ENCODE assay signal across 27 cellular contexts in genomic region chr16:69932228-69932627, GRCh38. TPM values are rescaled to one million over a fixed set of nuclear protein-coding genes. Genes with fewer than 3 reads are reported as not detected.
DNase-seq lines count a peak whose midpoint lies in the region; ATAC-seq and TF ChIP-seq lines count a peak whose summit lies in the region.
"Had no signal": no experiment of that assay in that cellular context is flagged by ENCODE, and none has a peak within 500 bp of the region (broad histone marks: within the 10 kb centered on the region; RNA-seq: fewer than 3 reads in every experiment).

No MANE protein-coding gene starts in this region.

- no peak for ATAC-seq in foreskin keratinocyte
- ATAC-seq: activated CD8-positive, alpha-beta T cell treated with anti-CD3 and anti-CD28 coated beads, Interleukin-2, amount 10 ng/mL, durations not matched to agents 7 days and 5 days; activated T-helper 17 cell treated with anti-CD3 and anti-CD28 coated beads, Interleukin-2, amount 50 U/mL, for 72 hours; effector memory CD8-positive, alpha-beta T cell; naive thymus-derived CD4-positive, alpha-beta T cell; pancreas had no signal

- peaks cover 2% of the 10 kb centered on the region for H3K36me3 ChIP-seq in H7 (replicated peaks; ENCODE audit: control insufficient read depth, insufficient read depth, low read length)

- H3K27ac ChIP-seq in cingulate gyrus (ENCODE audit: low read depth, low read length) (peak overlapping the region; percentile 56), substantia nigra (ENCODE audit: low read depth, low read length, poor library complexity, severe bottlenecking) (peak overlapping the region; percentile 88), foreskin keratinocyte (no peak overlapping the region)
- H3K27ac ChIP-seq: breast epithelium, colonic mucosa, HL-60, pancreas, Peyer's patch had no signal

- no peak overlapping the region for H3K4me3 ChIP-seq in H7 (ENCODE audit: insufficient read depth, low read depth, low read length)
- H3K4me3 ChIP-seq: breast epithelium, colonic mucosa, pancreas, Peyer's patch, tibial nerve had no signal

- H3K27me3 ChIP-seq in H7 (ENCODE audit: control insufficient read depth, insufficient read depth, low read length) = no peaks in the 10 kb centered on the region
- H3K27me3 ChIP-seq in foreskin keratinocyte = no peaks in the 10 kb centered on the region
- H3K27me3 ChIP-seq: breast epithelium, colonic mucosa, pancreas, Peyer's patch, tibial nerve had no signal

- no peak for TF ChIP-seq CTCF in foreskin keratinocyte (conservative IDR thresholded peaks at IDR 0.05)

- H3K4me1 ChIP-seq in foreskin keratinocyte = no peaks in the 10 kb centered on the region
- H3K4me1 ChIP-seq: colonic mucosa, pancreas, Peyer's patch had no signal

- DNase-seq in H7 (peak; percentile 18), mesenteric fat pad (ENCODE audit: low spot score) (peak; percentile 57), substantia nigra (lab: John Stamatoyannopoulos, UW) (peak in 39 of 49 donors; percentile 8 to 74 (median 43)), foreskin keratinocyte (no peak), NCI-H774 (lab: John Stamatoyannopoulos, UW) (no peak), NCI-H1048 (lab: John Stamatoyannopoulos, UW) (no peak), NCI-H510A treated with DMSO at 0.1 percent for 48 hours (lab: John Stamatoyannopoulos, UW) (no peak)
- DNase-seq: activated CD8-positive, alpha-beta T cell treated with anti-CD3 and anti-CD28 coated beads, Interleukin-2, amount 10 ng/mL, durations not matched to agents 7 days and 5 days; activated naive CD4-positive, alpha-beta T cell treated with anti-CD3 and anti-CD28 coated beads, Interleukin-2, amount 50 U/mL, for 16 hours; colonic mucosa; DMS 273 treated with DMSO at 0.1 percent for 48 hours; effector memory CD8-positive, alpha-beta T cell; HCEC 1CT; KG1; naive thymus-derived CD4-positive, alpha-beta T cell; NCI-H1417 treated with DMSO at 0.1 percent for 48 hours; NCI-H2081 treated with DMSO at 0.1 percent for 48 hours; NCI-H226; small intestine; stimulated activated naive CD4-positive, alpha-beta T cell had no signal

RNA-seq across cellular contexts. Expression of gene CLEC18A, which starts 18.9 kb away (rescaled TPM):
- 0.63 TPM in 1 of 2 replicates, not detected in the other for total RNA-seq in H7 (2014; rRNA removed; shearing (Covaris generic))
- total RNA-seq in mesenteric fat pad (0.61 TPM), foreskin keratinocyte (0.10 and 0.11 TPM in 2 replicates)
- polyA plus RNA-seq in foreskin keratinocyte = 0.04 and 0.06 TPM in 2 replicates
- polyA plus RNA-seq: naive thymus-derived CD4-positive, alpha-beta T cell had no signal

Comparison
In these comparisons a context has a peak if more than half of its experiments do, and no peak if none do; other contexts are left out.
1. DNase-seq: peak in H7 (single experiment), mesenteric fat pad (single experiment) and substantia nigra (39 of 49); none in foreskin keratinocyte (0 of 2), NCI-H774 (single experiment), NCI-H1048 (single experiment) and NCI-H510A treated with DMSO at 0.1 percent for 48 hours (single experiment).